ENCODE assay signal across 12 cellular contexts in genomic region chr5:143341807-143342570, GRCh38.
A peak's percentile ranks its signal among the peaks of the same experiment; 100 is the strongest.
DNase-seq lines count a peak whose midpoint lies in the region; ATAC-seq and TF ChIP-seq lines count a peak whose summit lies in the region.
"Had no signal": no experiment of that assay in that cellular context is flagged by ENCODE, and none has a peak within 500 bp of the region (broad histone marks: within the 10 kb centered on the region; RNA-seq: fewer than 3 reads in every experiment).

No MANE protein-coding gene starts in this region.

- H3K4me3 Mint-ChIP-seq in activated T-cell treated with anti-CD3 and anti-CD28 coated beads, Interleukin-2, amount 50 U/mL, for 4 hours, result no peak overlapping the region
- peak overlapping the region in 2 of 10 donors; percentile 4 to 8 for H3K4me3 Mint-ChIP-seq in naive thymus-derived CD4-positive, alpha-beta T cell

- H3K27ac ChIP-seq in foreskin keratinocyte (peak overlapping the region; percentile 38), substantia nigra (ENCODE audit: low read depth, low read length, poor library complexity, severe bottlenecking) (peak overlapping the region; percentile 41), Peyer's patch (peak overlapping the region in 1 of 4 donors; percentile 23)
- no peak overlapping the region for H3K27ac ChIP-seq in naive thymus-derived CD4-positive, alpha-beta T cell (ENCODE audit: low read depth, low read length)
- H3K27ac ChIP-seq: BLaER1 had no signal

- H3K36me3 Mint-ChIP-seq in activated T-cell treated with anti-CD3 and anti-CD28 coated beads, Interleukin-2, amount 50 U/mL, for 4 hours (ENCODE audit: insufficient read depth), result peaks cover 15% of the 10 kb centered on the region
- H3K36me3 Mint-ChIP-seq in naive thymus-derived CD4-positive, alpha-beta T cell, result peaks cover 0 to 22% (median 11%) of the 10 kb centered on the region in 5 donors

- H3K4me1 ChIP-seq in foreskin keratinocyte, result peaks cover 3% of the 10 kb centered on the region
- peaks cover 6 to 8% of the 10 kb centered on the region in 2 donors for H3K4me1 ChIP-seq in naive thymus-derived CD4-positive, alpha-beta T cell (ENCODE audit: control insufficient read depth in 2 of 2, insufficient read depth in 2 of 2, low read length in 2 of 2)
- peaks cover 0 to 4% (median 0%) of the 10 kb centered on the region in 4 donors for H3K4me1 ChIP-seq in Peyer's patch

- DNase-seq in activated T-cell treated with anti-CD3 and anti-CD28 coated beads, Interleukin-2, amount 50 U/mL, for 4 hours, result no peak
- DNase-seq in activated T-cell treated with anti-CD3 and anti-CD28 coated beads for 4 hours (no peak), SW480 (ENCODE audit: low spot score) (peak; percentile 36), foreskin keratinocyte (peak in 1 of 2 donors; percentile 62), substantia nigra (lab: John Stamatoyannopoulos, UW) (peak in 1 of 49 donors; percentile 46), Peyer's patch (no peak)
- DNase-seq in naive thymus-derived CD4-positive, alpha-beta T cell, result no peak
- DNase-seq: NCI-H1436; stimulated activated CD4-positive, alpha-beta T cell treated with anti-CD3 and anti-CD28 coated beads, Interleukin-12 subunit alpha, Interleukin-12 subunit beta, amount 100 ng/mL, for 4 hours had no signal

- intact Hi-C loops in naive thymus-derived CD4-positive, alpha-beta T cell (cut with micrococcal nuclease), result loop anchor here in 1 of 2 donors (1.0 kb wide), 1 partner anchor 8 kb away; no protein-coding TSS in a partner anchor

- no peaks in the 10 kb centered on the region for H3K9me3 ChIP-seq in naive thymus-derived CD4-positive, alpha-beta T cell (ENCODE audit: control insufficient read depth in 2 of 3, low read length in 3 of 3)
- no peaks in the 10 kb centered on the region for H3K9me3 ChIP-seq in Peyer's patch
- H3K9me3 ChIP-seq: BLaER1 had no signal

- no peak overlapping the region for H3K4me3 ChIP-seq in naive thymus-derived CD4-positive, alpha-beta T cell (ENCODE audit: low read length)
- no peak overlapping the region for H3K4me3 ChIP-seq in Peyer's patch
- H3K4me3 ChIP-seq: BLaER1 had no signal

- POLR2A ChIA-PET in naive thymus-derived CD4-positive, alpha-beta T cell (lab: Charles Lee), result interaction anchor here (0.8 kb wide), 1 partner anchor 10 kb away, joined by 3 read pairs; no protein-coding TSS in a partner anchor

- H3K4me1 Mint-ChIP-seq in activated T-cell treated with anti-CD3 and anti-CD28 coated beads, Interleukin-2, amount 50 U/mL, for 4 hours (ENCODE audit: low read depth), result peaks cover 51% of the 10 kb centered on the region
- peaks cover 26 to 57% (median 56%) of the 10 kb centered on the region in 7 donors for H3K4me1 Mint-ChIP-seq in naive thymus-derived CD4-positive, alpha-beta T cell

- TF ChIP-seq POLR2A in Peyer's patch (IDR thresholded peaks at IDR 0.05), result no peak

- no peaks in the 10 kb centered on the region for H3K36me3 ChIP-seq in naive thymus-derived CD4-positive, alpha-beta T cell (ENCODE audit: control insufficient read depth in 2 of 3, insufficient read depth in 3 of 3, low read length in 3 of 3)
- no peaks in the 10 kb centered on the region for H3K36me3 ChIP-seq in Peyer's patch

- peak overlapping the region in 1 of 9 donors; percentile 5 for H3K27ac Mint-ChIP-seq in naive thymus-derived CD4-positive, alpha-beta T cell

- no peaks in the 10 kb centered on the region for H3K27me3 Mint-ChIP-seq in activated T-cell treated with anti-CD3 and anti-CD28 coated beads, Interleukin-2, amount 50 U/mL, for 4 hours (ENCODE audit: low read depth)
- no peaks in the 10 kb centered on the region for H3K27me3 Mint-ChIP-seq in naive thymus-derived CD4-positive, alpha-beta T cell

- H3K27me3 ChIP-seq in foreskin keratinocyte (no peaks in the 10 kb centered on the region), Peyer's patch (no peaks in the 10 kb centered on the region)
- H3K27me3 ChIP-seq in naive thymus-derived CD4-positive, alpha-beta T cell (ENCODE audit: control insufficient read depth in 2 of 2, insufficient read depth in 2 of 2, low read length in 2 of 2), result no peaks in the 10 kb centered on the region
- H3K27me3 ChIP-seq: BLaER1 had no signal

- ATAC-seq in activated T-cell treated with anti-CD3 and anti-CD28 coated beads, Interleukin-2, amount 50 U/mL, for 4 hours, result peak; percentile 92 to 96
- ATAC-seq in foreskin keratinocyte (peak; percentile 61), HG02884 (IDR thresholded peaks at IDR 0.05; ENCODE audit: unreplicated experiment) (no peak)
- ATAC-seq in naive thymus-derived CD4-positive, alpha-beta T cell, result no peak
- ATAC-seq: left lobe of liver had no signal

- CTCF ChIA-PET in naive thymus-derived CD4-positive, alpha-beta T cell (lab: Charles Lee), result no interaction called here

- no peaks in the 10 kb centered on the region for H3K9me3 Mint-ChIP-seq in activated T-cell treated with anti-CD3 and anti-CD28 coated beads, Interleukin-2, amount 50 U/mL, for 4 hours
- H3K9me3 Mint-ChIP-seq in naive thymus-derived CD4-positive, alpha-beta T cell, result peaks cover 0 to 4% (median 0%) of the 10 kb centered on the region in 11 donors

- TF ChIP-seq CTCF in foreskin keratinocyte (conservative IDR thresholded peaks at IDR 0.05) (no peak), Peyer's patch (IDR thresholded peaks at IDR 0.05) (no peak)

Comparison
In these comparisons a context has a peak if more than half of its experiments do, and no peak if none do; other contexts are left out.
1. ATAC-seq: peak in activated T-cell treated with anti-CD3 and anti-CD28 coated beads, Interleukin-2, amount 50 U/mL, for 4 hours (2 of 2) and foreskin keratinocyte (single experiment); none in HG02884 (single experiment) and naive thymus-derived CD4-positive, alpha-beta T cell (single experiment).